In the genomic region with DNA sequence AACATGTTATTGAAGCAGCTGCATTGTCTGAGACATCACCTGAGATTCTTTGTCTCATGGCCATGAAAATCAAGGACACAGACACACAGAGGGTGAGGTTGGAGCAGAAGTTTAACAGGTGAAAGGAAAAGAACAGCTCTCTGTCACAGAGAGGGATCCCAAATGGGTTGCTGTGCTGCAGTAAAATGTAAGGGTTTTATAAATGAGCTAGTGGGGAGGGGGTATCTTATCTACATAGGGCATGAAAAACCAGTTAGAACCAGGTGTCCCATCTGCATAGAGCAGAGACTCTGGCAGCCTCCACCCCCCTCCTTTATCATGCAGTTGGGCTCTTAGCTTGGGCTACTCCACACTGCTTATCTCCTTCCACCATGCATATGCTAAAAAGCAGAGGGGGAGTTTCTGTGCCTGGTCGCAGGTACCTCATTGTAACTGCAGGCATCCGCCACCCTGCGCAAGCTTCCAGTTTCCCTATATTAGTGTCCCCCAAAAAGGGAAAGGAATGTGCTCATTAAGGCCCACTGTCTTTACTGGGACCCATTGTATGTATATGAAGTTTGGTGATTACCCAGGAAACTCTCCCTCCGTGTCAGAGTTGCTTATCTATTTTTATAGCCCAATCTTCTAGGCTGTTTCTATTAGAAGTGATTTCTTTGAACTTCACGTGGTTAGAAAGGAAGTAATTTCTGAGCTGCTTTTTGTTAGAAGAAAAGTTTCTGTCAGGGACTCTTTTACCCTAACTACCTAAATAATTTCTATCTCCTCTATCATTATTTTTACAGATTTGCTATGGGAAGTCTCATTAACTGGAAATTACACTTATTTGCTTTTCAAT, we compare ENCODE assay signal across 19 cellular contexts. TPM values are rescaled to one million over a fixed set of nuclear protein-coding genes. Genes with fewer than 3 reads are reported as not detected.
A peak's percentile ranks its signal among the peaks of the same experiment; 100 is the strongest.
DNase-seq lines count a peak whose midpoint lies in the region; ATAC-seq, FAIRE-seq and TF ChIP-seq lines count a peak whose summit lies in the region.
"Had no signal": no experiment of that assay in that cellular context is flagged by ENCODE, and none has a peak within 500 bp of the region (broad histone marks: within the 10 kb centered on the region; RNA-seq: fewer than 3 reads in every experiment).

No MANE protein-coding gene starts in this region.

- H3K27ac ChIP-seq in keratinocyte (ENCODE audit: control insufficient read depth, insufficient read depth, low read length), result no peak overlapping the region
- H3K27ac ChIP-seq: A549, C4-2B, gastroesophageal sphincter had no signal

- H3K9me3 Mint-ChIP-seq in activated CD4-positive, alpha-beta T cell treated with anti-CD3 and anti-CD28 coated beads, Interleukin-2, amount 10 ng/mL, durations not matched to agents 7 days and 5 days, result peaks cover 19% of the 10 kb centered on the region
- peaks cover 5% of the 10 kb centered on the region for H3K9me3 Mint-ChIP-seq in activated naive CD8-positive, alpha-beta T cell treated with anti-CD3 and anti-CD28 coated beads for 36 hours
- H3K9me3 Mint-ChIP-seq in stimulated activated memory B cell treated with anti-CD40 and anti-IgM and Interleukin-4, amounts not matched to agents 10 μg/mL and 1 μg/mL and 100 μg/mL, for 72 hours, result peaks cover 5% of the 10 kb centered on the region
- H3K9me3 Mint-ChIP-seq: HFFc6 had no signal

- dilution Hi-C loops in keratinocyte (cut with MboI; ENCODE audit: extremely low pct_ligation_motif_present, low sequenced_read_pairs), result no loop called here

- DNase-seq in activated CD4-positive, alpha-beta T cell treated with anti-CD3 and anti-CD28 coated beads, Interleukin-2, amount 10 ng/mL, durations not matched to agents 7 days and 5 days, result no peak
- no peak for DNase-seq in activated CD4-positive, alpha-beta T cell treated with anti-CD3 and anti-CD28 coated beads for 48 hours
- DNase-seq in NT2/D1 (ENCODE audit: low read depth, low spot score) (peak; percentile 68), keratinocyte (ENCODE audit: low read depth, low spot score) (no peak), midbrain (lab: John Stamatoyannopoulos, UW) (no peak)
- no peak for DNase-seq in activated naive CD8-positive, alpha-beta T cell treated with anti-CD3 and anti-CD28 coated beads for 36 hours
- DNase-seq: anterior cingulate cortex; DMS79 treated with DMSO at 0.1 percent for 48 hours; HFFc6; mammary epithelial cell; NCI-H1417; RPMI8226; stimulated activated naive CD4-positive, alpha-beta T cell treated with Interleukin-2 at 50 U/mL for 16 hours had no signal

- H3K4me3 Mint-ChIP-seq in activated CD4-positive, alpha-beta T cell treated with anti-CD3 and anti-CD28 coated beads, Interleukin-2, amount 10 ng/mL, durations not matched to agents 7 days and 5 days, result no peak overlapping the region
- no peak overlapping the region for H3K4me3 Mint-ChIP-seq in activated naive CD8-positive, alpha-beta T cell treated with anti-CD3 and anti-CD28 coated beads for 36 hours
- H3K4me3 Mint-ChIP-seq in stimulated activated memory B cell treated with anti-CD40 and anti-IgM and Interleukin-4, amounts not matched to agents 10 μg/mL and 1 μg/mL and 100 μg/mL, for 72 hours, result no peak overlapping the region
- H3K4me3 Mint-ChIP-seq: HFFc6 had no signal

- H3K9ac ChIP-seq in NT2/D1 (ENCODE audit: insufficient read length, low read depth) (no peak overlapping the region), keratinocyte (ENCODE audit: control insufficient read depth, extremely low read depth, insufficient read depth, low read length) (no peak overlapping the region)

- H3K4me1 ChIP-seq in NT2/D1 (ENCODE audit: insufficient read depth, insufficient read length), result peaks cover 3% of the 10 kb centered on the region
- H3K4me1 ChIP-seq in keratinocyte (ENCODE audit: control insufficient read depth, extremely low read depth, insufficient read depth, low read length), result peaks cover 18% of the 10 kb centered on the region
- H3K4me1 ChIP-seq: A549, gastroesophageal sphincter had no signal

- H3K79me2 ChIP-seq in keratinocyte (ENCODE audit: control insufficient read depth, insufficient read depth, low read length), result no peaks in the 10 kb centered on the region

- TF ChIP-seq CTCF in keratinocyte (optimal IDR thresholded peaks at IDR 0.05 in 1 of 3, IDR thresholded peaks at IDR 0.05 in 1 of 3, conservative IDR thresholded peaks at IDR 0.05 in 1 of 3; ENCODE audit: extremely low read depth in 1 of 3, insufficient read depth in 2 of 3, low read length in 3 of 3), result no peak

- peak; percentile 32 for FAIRE-seq in keratinocyte (lab: Jason Lieb, UNC)
- FAIRE-seq: A549 had no signal

- H3K9me1 ChIP-seq in keratinocyte (ENCODE audit: control insufficient read depth, extremely low read depth, insufficient read depth, low read length), result no peaks in the 10 kb centered on the region

- H3K4me3 ChIP-seq in NT2/D1 (ENCODE audit: insufficient read length, low read depth), result no peak overlapping the region
- H3K4me3 ChIP-seq in keratinocyte (ENCODE audit: control insufficient read depth in 2 of 3, extremely low read depth in 1 of 3, insufficient read depth in 2 of 3, low read depth in 1 of 3, low read length in 3 of 3), result no peak overlapping the region
- H3K4me3 ChIP-seq: A549, gastroesophageal sphincter had no signal

- CTCF ChIA-PET in activated CD4-positive, alpha-beta T cell treated with anti-CD3 and anti-CD28 coated beads, Interleukin-2, amount 10 ng/mL, durations not matched to agents 7 days and 5 days (lab: Charles Lee), result interaction anchor here (0.6 to 3.4 kb wide), 6 partner anchors 9 to 201 kb away, joined by 3 to 13 read pairs (median 4); a partner anchor contains a TSS

- peaks cover 35% of the 10 kb centered on the region for H3K4me1 Mint-ChIP-seq in activated CD4-positive, alpha-beta T cell treated with anti-CD3 and anti-CD28 coated beads, Interleukin-2, amount 10 ng/mL, durations not matched to agents 7 days and 5 days
- H3K4me1 Mint-ChIP-seq in activated naive CD8-positive, alpha-beta T cell treated with anti-CD3 and anti-CD28 coated beads for 36 hours, result peaks cover 28% of the 10 kb centered on the region
- no peaks in the 10 kb centered on the region for H3K4me1 Mint-ChIP-seq in stimulated activated memory B cell treated with anti-CD40 and anti-IgM and Interleukin-4, amounts not matched to agents 10 μg/mL and 1 μg/mL and 100 μg/mL, for 72 hours

- H3K27me3 ChIP-seq in NT2/D1 (ENCODE audit: insufficient read depth, insufficient read length), result no peaks in the 10 kb centered on the region
- no peaks in the 10 kb centered on the region for H3K27me3 ChIP-seq in keratinocyte (ENCODE audit: control insufficient read depth, extremely low read depth, insufficient read depth, low read length)
- H3K27me3 ChIP-seq: gastroesophageal sphincter had no signal

- peak overlapping the region; percentile 22 for H3K27ac Mint-ChIP-seq in activated CD4-positive, alpha-beta T cell treated with anti-CD3 and anti-CD28 coated beads, Interleukin-2, amount 10 ng/mL, durations not matched to agents 7 days and 5 days
- peak overlapping the region; percentile 62 for H3K27ac Mint-ChIP-seq in activated naive CD8-positive, alpha-beta T cell treated with anti-CD3 and anti-CD28 coated beads for 36 hours
- no peak overlapping the region for H3K27ac Mint-ChIP-seq in stimulated activated memory B cell treated with anti-CD40 and anti-IgM and Interleukin-4, amounts not matched to agents 10 μg/mL and 1 μg/mL and 100 μg/mL, for 72 hours
- H3K27ac Mint-ChIP-seq: HFFc6 had no signal

- no peak overlapping the region for H2AFZ ChIP-seq in keratinocyte (ENCODE audit: control insufficient read depth, low read length)

- no peaks in the 10 kb centered on the region for H4K20me1 ChIP-seq in keratinocyte (ENCODE audit: control insufficient read depth, extremely low read depth, insufficient read depth, low read length)

- peaks cover 19% of the 10 kb centered on the region for H3K36me3 Mint-ChIP-seq in activated CD4-positive, alpha-beta T cell treated with anti-CD3 and anti-CD28 coated beads, Interleukin-2, amount 10 ng/mL, durations not matched to agents 7 days and 5 days (ENCODE audit: low read depth)
- peaks cover 5% of the 10 kb centered on the region for H3K36me3 Mint-ChIP-seq in activated naive CD8-positive, alpha-beta T cell treated with anti-CD3 and anti-CD28 coated beads for 36 hours
- H3K36me3 Mint-ChIP-seq in stimulated activated memory B cell treated with anti-CD40 and anti-IgM and Interleukin-4, amounts not matched to agents 10 μg/mL and 1 μg/mL and 100 μg/mL, for 72 hours, result no peaks in the 10 kb centered on the region

- H3K9me3 ChIP-seq in NT2/D1 (ENCODE audit: insufficient read depth, low read length) (peaks cover 44% of the 10 kb centered on the region), keratinocyte (ENCODE audit: control insufficient read depth, low read depth, low read length) (no peaks in the 10 kb centered on the region)
- H3K9me3 ChIP-seq: A549, gastroesophageal sphincter had no signal

- H3K36me3 ChIP-seq in NT2/D1 (ENCODE audit: insufficient read depth, insufficient read length, low read length) (no peaks in the 10 kb centered on the region), keratinocyte (ENCODE audit: control insufficient read depth in 2 of 2, extremely low read depth in 1 of 2, insufficient read depth in 2 of 2, low read length in 2 of 2) (no peaks in the 10 kb centered on the region)
- H3K36me3 ChIP-seq: gastroesophageal sphincter had no signal

- POLR2A ChIA-PET in activated CD4-positive, alpha-beta T cell treated with anti-CD3 and anti-CD28 coated beads, Interleukin-2, amount 10 ng/mL, durations not matched to agents 7 days and 5 days (lab: Charles Lee), result no interaction called here

- no peak overlapping the region for H3K4me2 ChIP-seq in keratinocyte (ENCODE audit: control insufficient read depth, extremely low read depth, insufficient read depth, low read depth, low read length)
- H3K4me2 ChIP-seq: A549 had no signal

- no peak for ATAC-seq in GM19452 (IDR thresholded peaks at IDR 0.05; ENCODE audit: unreplicated experiment)
- no peak for ATAC-seq in stimulated activated memory B cell treated with anti-CD40 and anti-IgM and Interleukin-4, amounts not matched to agents 10 μg/mL and 1 μg/mL and 100 μg/mL, for 72 hours
- ATAC-seq: A549; activated CD4-positive, CD25-positive, alpha-beta regulatory T cell treated with anti-CD3 and anti-CD28 coated beads, Interleukin-2, amount 50 U/mL, for 24 hours; gastroesophageal sphincter had no signal

- no peaks in the 10 kb centered on the region for H3K27me3 Mint-ChIP-seq in activated CD4-positive, alpha-beta T cell treated with anti-CD3 and anti-CD28 coated beads, Interleukin-2, amount 10 ng/mL, durations not matched to agents 7 days and 5 days
- H3K27me3 Mint-ChIP-seq in activated naive CD8-positive, alpha-beta T cell treated with anti-CD3 and anti-CD28 coated beads for 36 hours, result no peaks in the 10 kb centered on the region
- peaks cover 12% of the 10 kb centered on the region for H3K27me3 Mint-ChIP-seq in stimulated activated memory B cell treated with anti-CD40 and anti-IgM and Interleukin-4, amounts not matched to agents 10 μg/mL and 1 μg/mL and 100 μg/mL, for 72 hours

RNA-seq across cellular contexts. Expression of a gene that starts 17.4 kb away (rescaled TPM):
- total RNA-seq in activated CD4-positive, alpha-beta T cell treated with anti-CD3 and anti-CD28 coated beads, Interleukin-2, amount 10 ng/mL, durations not matched to agents 7 days and 5 days, result 10 to 100 TPM; 32.1 to 34.2 TPM
- total RNA-seq in activated naive CD8-positive, alpha-beta T cell treated with anti-CD3 and anti-CD28 coated beads for 36 hours, result 10 to 100 TPM; 10.1 TPM
- polyA plus RNA-seq in keratinocyte, result 2.7 to 7.4 TPM (median 5.2 TPM) in 3 replicates
- 7.2 TPM for polyA plus RNA-seq in keratinocyte (2011; ENCODE audit: low read depth)
- 1.7 and 3.9 TPM in 2 replicates for polyA plus RNA-seq in keratinocyte (2011; cell fraction: cytosol; rRNA removed)
- polyA plus RNA-seq in keratinocyte (2011; cell fraction: nucleus; rRNA removed), result 10.8 and 12.4 TPM in 2 replicates
- polyA plus RNA-seq in keratinocyte (2012; ENCODE audit: low replicate concordance), result 2.6 TPM in 2 replicates
- polyA minus RNA-seq in keratinocyte, result 0.95 to 15.5 TPM (median 5.7 TPM) in 3 replicates
- 1.9 TPM for polyA minus RNA-seq in keratinocyte (2011; cell fraction: cytosol; rRNA and poly(A)+ RNA removed)
- 10.3 and 21.9 TPM in 2 replicates for polyA minus RNA-seq in keratinocyte (2011; cell fraction: nucleus; rRNA and poly(A)+ RNA removed)

RNA-seq across cellular contexts. Expression of a gene that starts 31.2 kb away (rescaled TPM):
- total RNA-seq in activated CD4-positive, alpha-beta T cell treated with anti-CD3 and anti-CD28 coated beads, Interleukin-2, amount 10 ng/mL, durations not matched to agents 7 days and 5 days, result 10 to 100 TPM; 26.4 to 31.7 TPM
- 10 to 100 TPM; 78.0 to 85.3 TPM for total RNA-seq in activated naive CD8-positive, alpha-beta T cell treated with anti-CD3 and anti-CD28 coated beads for 36 hours
- polyA plus RNA-seq in keratinocyte, result 21.6 to 35.5 TPM (median 25.6 TPM) in 3 replicates
- polyA plus RNA-seq in keratinocyte (2011; ENCODE audit: low read depth), result 11.9 TPM
- 14.8 and 28.2 TPM in 2 replicates for polyA plus RNA-seq in keratinocyte (2011; cell fraction: cytosol; rRNA removed)
- polyA plus RNA-seq in keratinocyte (2011; cell fraction: nucleus; rRNA removed), result 24.1 and 32.1 TPM in 2 replicates
- polyA plus RNA-seq in keratinocyte (2012; ENCODE audit: low replicate concordance), result 19.9 and 26.4 TPM in 2 replicates
- 4.1 to 16.6 TPM (median 11.3 TPM) in 3 replicates for polyA minus RNA-seq in keratinocyte
- polyA minus RNA-seq in keratinocyte (2011; cell fraction: cytosol; rRNA and poly(A)+ RNA removed), result 17.5 TPM
- 9.3 and 16.2 TPM in 2 replicates for polyA minus RNA-seq in keratinocyte (2011; cell fraction: nucleus; rRNA and poly(A)+ RNA removed)

RNA-seq across cellular contexts. Expression of a gene that starts 43.5 kb away (rescaled TPM):
- total RNA-seq in activated CD4-positive, alpha-beta T cell treated with anti-CD3 and anti-CD28 coated beads, Interleukin-2, amount 10 ng/mL, durations not matched to agents 7 days and 5 days, result 100 to 1,000 TPM; 169 to 191 TPM
- 100 to 1,000 TPM; 181 to 186 TPM for total RNA-seq in activated naive CD8-positive, alpha-beta T cell treated with anti-CD3 and anti-CD28 coated beads for 36 hours
- polyA plus RNA-seq in keratinocyte, result 37.9 to 97.8 TPM (median 73.0 TPM) in 3 replicates
- 64.6 TPM for polyA plus RNA-seq in keratinocyte (2011; ENCODE audit: low read depth)
- 49.7 and 100 TPM in 2 replicates for polyA plus RNA-seq in keratinocyte (2011; cell fraction: cytosol; rRNA removed)
- polyA plus RNA-seq in keratinocyte (2011; cell fraction: nucleus; rRNA removed), result 39.3 and 55.4 TPM in 2 replicates
- polyA plus RNA-seq in keratinocyte (2012; ENCODE audit: low replicate concordance), result 93.2 and 142 TPM in 2 replicates
- 6.0 to 35.3 TPM (median 10.2 TPM) in 3 replicates for polyA minus RNA-seq in keratinocyte
- 24.9 TPM for polyA minus RNA-seq in keratinocyte (2011; cell fraction: cytosol; rRNA and poly(A)+ RNA removed)
- 8.2 and 18.2 TPM in 2 replicates for polyA minus RNA-seq in keratinocyte (2011; cell fraction: nucleus; rRNA and poly(A)+ RNA removed)
